24 cellular contexts compared by ENCODE assay signal in the genomic region with DNA sequence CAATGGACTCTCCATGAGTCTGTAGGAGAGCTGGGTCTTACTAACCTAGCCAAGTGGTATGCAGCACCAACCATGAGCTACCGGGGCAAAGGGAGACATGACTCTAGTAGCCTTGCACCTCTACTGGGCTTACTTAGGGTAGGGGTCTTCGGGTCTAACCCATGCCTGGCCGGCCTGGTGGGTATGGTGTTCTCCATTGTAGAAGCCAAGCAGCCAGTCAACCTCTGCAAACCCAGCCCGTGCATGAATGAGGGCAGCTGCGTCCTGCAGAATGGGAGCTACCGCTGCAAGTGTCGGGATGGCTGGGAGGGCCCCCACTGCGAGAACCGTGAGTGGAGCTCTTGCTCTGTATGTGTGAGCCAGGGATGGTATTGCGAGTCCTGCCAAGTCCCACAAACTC. TPM values are rescaled to one million over a fixed set of nuclear protein-coding genes. Genes with fewer than 3 reads are reported as not detected.
DNase-seq lines count a peak whose midpoint lies in the region; TF ChIP-seq lines count a peak whose summit lies in the region.
"Had no signal": no experiment of that assay in that cellular context is flagged by ENCODE, and none has a peak within 500 bp of the region (broad histone marks: within the 10 kb centered on the region; RNA-seq: fewer than 3 reads in every experiment).

No MANE protein-coding gene starts in this region.

- no peak overlapping the region for H3K4me3 ChIP-seq in left ventricle myocardium inferior
- no peak overlapping the region for H3K4me3 ChIP-seq in spleen
- H3K4me3 ChIP-seq: A549; BLaER1 treated with 17β-estradiol and CSF1 and Interleukin-3, amounts not matched to agents 10 nM and 100 nM; GM12878; GM23338 had no signal

- no peak overlapping the region for H3K4me3 Mint-ChIP-seq in chondrocyte (ENCODE audit: unreplicated experiment)
- H3K4me3 Mint-ChIP-seq: CD14-positive monocyte; CD4-positive, alpha-beta T cell; CD8-positive, alpha-beta memory T cell; GM23338; H9 had no signal

- H3K27me3 ChIP-seq in left ventricle myocardium inferior (ENCODE audit: low read depth), result no peaks in the 10 kb centered on the region
- H3K27me3 ChIP-seq in spleen (replicated peaks in 1 of 7), result no peaks in the 10 kb centered on the region
- H3K27me3 ChIP-seq: BE2C; BLaER1 treated with 17β-estradiol and CSF1 and Interleukin-3, amounts not matched to agents 10 nM and 100 nM had no signal

- peak; percentile 67 for DNase-seq in cardiac septum (ENCODE audit: low spot score)
- DNase-seq in left ventricle myocardium inferior, result no peak
- peak; percentile 56 for DNase-seq in chondrocyte (ENCODE audit: low spot score)
- DNase-seq in posterior vena cava (ENCODE audit: low spot score), result peak; percentile 76
- DNase-seq in spleen, result peak; percentile 70
- DNase-seq in SIG-M5 treated with dmso at 0.1 percent for 504 hours (lab: John Stamatoyannopoulos, UW; ENCODE audit: unreplicated experiment), result no peak
- no peak for DNase-seq in NCI-H2081 treated with DMSO at 0.1 percent for 48 hours (lab: John Stamatoyannopoulos, UW)
- DNase-seq: 8988T; ACHN; AML-193; BE2C; CD8-positive, alpha-beta memory T cell; DMS 273 treated with DMSO at 0.1 percent for 48 hours; DMS79; EL; GDM1; H9 had no signal

- no peak for TF ChIP-seq POLR2A in spleen (IDR thresholded peaks at IDR 0.05)

- H3K4me1 Mint-ChIP-seq in chondrocyte (ENCODE audit: low read depth), result no peaks in the 10 kb centered on the region
- H3K4me1 Mint-ChIP-seq: CD14-positive monocyte; CD8-positive, alpha-beta memory T cell; GM23338; H9 had no signal

- H3K27ac ChIP-seq in left ventricle myocardium inferior (replicated peaks) (no peak overlapping the region), spleen (no peak overlapping the region)
- H3K27ac ChIP-seq: A549; BLaER1 treated with 17β-estradiol and CSF1 and Interleukin-3, amounts not matched to agents 10 nM and 100 nM had no signal

- H3K27me3 Mint-ChIP-seq in chondrocyte (ENCODE audit: low read depth), result no peaks in the 10 kb centered on the region
- H3K27me3 Mint-ChIP-seq: CD4-positive, alpha-beta T cell had no signal

- H3K4me1 ChIP-seq in left ventricle myocardium inferior (peaks cover 20% of the 10 kb centered on the region), spleen (peaks cover 0 to 17% (median 9%) of the 10 kb centered on the region in 6 donors)
- H3K4me1 ChIP-seq: A549, BE2C had no signal

- H3K27ac Mint-ChIP-seq in chondrocyte (ENCODE audit: unreplicated experiment), result no peak overlapping the region
- H3K27ac Mint-ChIP-seq: CD14-positive monocyte; CD4-positive, alpha-beta T cell; CD8-positive, alpha-beta memory T cell; GM23338; H9 had no signal

- TF ChIP-seq CTCF in left ventricle myocardium inferior (IDR thresholded peaks at IDR 0.05; ENCODE audit: borderline replicate concordance), result no peak
- no peak for TF ChIP-seq CTCF in chondrocyte (IDR thresholded peaks at IDR 0.05)
- TF ChIP-seq CTCF in spleen (IDR thresholded peaks at IDR 0.05 in 8 of 11, conservative IDR thresholded peaks at IDR 0.05 in 3 of 11), result no peak

- peaks cover 7% of the 10 kb centered on the region for H3K9me3 Mint-ChIP-seq in chondrocyte (ENCODE audit: low read depth)
- H3K9me3 Mint-ChIP-seq: CD4-positive, alpha-beta T cell had no signal

- H3K36me3 Mint-ChIP-seq in chondrocyte (ENCODE audit: low read depth), result no peaks in the 10 kb centered on the region
- H3K36me3 Mint-ChIP-seq: CD14-positive monocyte had no signal

- WGBS in spleen, 5 donors, result 91 to 98% (median 96%) methylated on average over 9 to 10 of the region's 10 CpGs

- intact Hi-C loops in cardiac septum (cut with DNase I) (no loop called here), left ventricle myocardium inferior (cut with micrococcal nuclease) (no loop called here), posterior vena cava (cut with DNase I) (no loop called here), spleen (cut with DNase I; ENCODE audit: low total_unique reads) (no loop called here)

- H3K36me3 ChIP-seq in left ventricle myocardium inferior (peaks cover 3% of the 10 kb centered on the region), spleen (peaks cover 0 to 40% (median 5%) of the 10 kb centered on the region in 6 donors)
- H3K36me3 ChIP-seq: BE2C; BLaER1 treated with 17β-estradiol and CSF1 and Interleukin-3, amounts not matched to agents 10 nM and 100 nM had no signal

- H3K9me3 ChIP-seq in left ventricle myocardium inferior (replicated peaks), result peaks cover 2% of the 10 kb centered on the region
- H3K9me3 ChIP-seq in spleen, result peaks cover under 1 to 9% (median 4%) of the 10 kb centered on the region in 8 donors
- H3K9me3 ChIP-seq: A549, BE2C had no signal

RNA-seq across cellular contexts. Expression of a gene that starts 51.0 kb away (rescaled TPM):
- not detected for total RNA-seq in cardiac septum
- total RNA-seq in left ventricle myocardium inferior, result not detected
- not detected in 3 replicates for total RNA-seq in chondrocyte
- not detected for total RNA-seq in posterior vena cava
- total RNA-seq in spleen, result 1 to 10 TPM in 4 of 7 donors, under 1 TPM in 2, not detected in 1; 0.46 to 1.9 (median 1.3) TPM
- under 1 TPM; 0.02 to 0.22 (median 0.07) TPM for polyA plus RNA-seq in spleen
- total RNA-seq: CD4-positive, alpha-beta T cell; CD8-positive, alpha-beta memory T cell; GM12878; H4 had no signal
- polyA plus RNA-seq: A549; CD14-positive monocyte; CD8-positive, alpha-beta memory T cell had no signal

Comparison
In these comparisons a context has a peak if more than half of its experiments do, and no peak if none do; other contexts are left out.
1. DNase-seq: peak in cardiac septum (single experiment), chondrocyte (single experiment), posterior vena cava (single experiment) and spleen (single experiment); none in left ventricle myocardium inferior (single experiment), SIG-M5 treated with dmso at 0.1 percent for 504 hours (single experiment) and NCI-H2081 treated with DMSO at 0.1 percent for 48 hours (single experiment).